10 cellular contexts compared by ENCODE assay signal in the genomic region with DNA sequence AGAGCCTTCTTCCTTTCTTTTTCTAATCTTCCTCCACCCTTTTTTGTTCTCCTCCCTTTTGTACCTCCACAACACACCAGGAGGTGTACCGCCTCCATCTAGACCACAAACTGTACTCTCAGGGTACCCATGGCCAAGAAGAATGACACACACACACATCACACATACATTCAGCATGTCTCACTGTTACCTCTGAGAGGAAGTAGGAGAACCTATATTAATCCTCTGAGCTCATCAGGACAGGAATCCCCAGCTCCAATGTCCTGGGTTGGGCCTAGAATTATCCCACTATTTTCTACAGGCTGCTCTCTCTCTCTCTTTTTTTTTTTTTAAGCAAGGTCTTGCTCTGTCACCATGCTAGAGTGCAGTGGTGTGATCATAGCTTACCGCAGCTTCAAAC. TPM values are rescaled to one million over a fixed set of nuclear protein-coding genes. Genes with fewer than 3 reads are reported as not detected.
DNase-seq lines count a peak whose midpoint lies in the region; ATAC-seq, FAIRE-seq and TF ChIP-seq lines count a peak whose summit lies in the region.
"Had no signal": no experiment of that assay in that cellular context is flagged by ENCODE, and none has a peak within 500 bp of the region (broad histone marks: within the 10 kb centered on the region; RNA-seq: fewer than 3 reads in every experiment).

No MANE protein-coding gene starts in this region.

- peak; percentile 43 for FAIRE-seq in endothelial cell of umbilical vein (lab: Jason Lieb, UNC)

- ATAC-seq in DND-41 (ENCODE audit: insufficient read depth, low read depth), result peak; percentile 67
- no peak for ATAC-seq in HG03135 (IDR thresholded peaks at IDR 0.05; ENCODE audit: unreplicated experiment)

- no TSS peak for BruUV-seq in endothelial cell of umbilical vein (replicated peaks; lab: Mats Ljungman, UMichigan)

- H3K27me3 ChIP-seq in DND-41 (ENCODE audit: insufficient read depth, low read length, poor library complexity), result no peaks in the 10 kb centered on the region
- H3K27me3 ChIP-seq in endothelial cell of umbilical vein (ENCODE audit: control insufficient read depth in 2 of 2, insufficient read depth in 2 of 2, low read length in 2 of 2), result no peaks in the 10 kb centered on the region
- no peaks in the 10 kb centered on the region for H3K27me3 ChIP-seq in parathyroid adenoma (ENCODE audit: control insufficient read depth, insufficient read depth, low read length)

- CTCF ChIA-PET in endothelial cell of umbilical vein (lab: Charles Lee), result interaction anchor here (0.6 to 1.3 kb wide), 8 partner anchors 10 to 47 kb away, joined by 3 to 6 read pairs (median 3); partner anchors contain the start of gene ATP2B4

- peaks cover 94% of the 10 kb centered on the region for H3K79me2 ChIP-seq in DND-41 (ENCODE audit: insufficient read depth, low read length)
- no peaks in the 10 kb centered on the region for H3K79me2 ChIP-seq in endothelial cell of umbilical vein (ENCODE audit: control insufficient read depth, insufficient read depth, low read length)
- H3K79me2 ChIP-seq in parathyroid adenoma, result no peaks in the 10 kb centered on the region

- H2AFZ ChIP-seq in DND-41 (ENCODE audit: low read depth, low read length) (no peak overlapping the region), endothelial cell of umbilical vein (ENCODE audit: low read depth, low read length) (no peak overlapping the region), parathyroid adenoma (no peak overlapping the region)

- intact Hi-C loops in endothelial cell of umbilical vein (cut with micrococcal nuclease), result no loop called here

- no peak overlapping the region for H3K9ac ChIP-seq in DND-41 (ENCODE audit: low read depth, low read length)
- no peak overlapping the region for H3K9ac ChIP-seq in endothelial cell of umbilical vein (replicated peaks; ENCODE audit: extremely low read depth, insufficient read depth, low read length)
- H3K9ac ChIP-seq in parathyroid adenoma, result no peak overlapping the region

- H3K27ac ChIP-seq in DND-41 (ENCODE audit: low read length) (peak overlapping the region; percentile 45), endothelial cell of umbilical vein (ENCODE audit: insufficient read depth, low read depth, low read length) (peak overlapping the region; percentile 46), parathyroid adenoma (peak overlapping the region; percentile 24)

- dilution Hi-C loops in endothelial cell of umbilical vein (cut with MboI; ENCODE audit: extremely low pct_ligation_motif_present, low sequenced_read_pairs), result no loop called here

- peaks cover 45% of the 10 kb centered on the region for H4K20me1 ChIP-seq in DND-41 (ENCODE audit: insufficient read depth, low read length)
- H4K20me1 ChIP-seq in endothelial cell of umbilical vein (replicated peaks; ENCODE audit: control insufficient read depth, extremely low read depth, insufficient read depth, low read length), result no peaks in the 10 kb centered on the region

- TF ChIP-seq CTCF in DND-41 (IDR thresholded peaks at IDR 0.05; ENCODE audit: borderline replicate concordance, extremely low read depth, low read length, poor library complexity, severe bottlenecking) (no peak), endothelial cell of umbilical vein (IDR thresholded peaks at IDR 0.05; ENCODE audit: extremely low read depth in 1 of 2, insufficient read depth in 1 of 2, low read depth in 1 of 2, low read length in 2 of 2) (no peak), parathyroid adenoma (IDR thresholded peaks at IDR 0.05) (no peak)

- no peak for TF ChIP-seq POLR2A in endothelial cell of umbilical vein (IDR thresholded peaks at IDR 0.05; ENCODE audit: low read depth, low read length)

- DNase-seq in DND-41, result no peak
- peak; percentile 17 for DNase-seq in MV-4-11 (lab: John Stamatoyannopoulos, UW)
- peak; percentile 48 for DNase-seq in endothelial cell of umbilical vein (ENCODE audit: low read depth, low spot score)
- no peak for DNase-seq in AML-193 (lab: John Stamatoyannopoulos, UW)
- DNase-seq in middle frontal gyrus (ENCODE audit: extremely low spot score, low spot score), result no peak
- DNase-seq in NK-92 (lab: John Stamatoyannopoulos, UW; ENCODE audit: unreplicated experiment), result no peak
- DNase-seq: aorta, NCI-H446 treated with DMSO at 0.1 percent for 48 hours had no signal

- H3K9me3 ChIP-seq in DND-41 (ENCODE audit: insufficient read depth, low read length, severe bottlenecking) (no peaks in the 10 kb centered on the region), endothelial cell of umbilical vein (replicated peaks; ENCODE audit: control insufficient read depth, insufficient read depth, low read length) (no peaks in the 10 kb centered on the region), parathyroid adenoma (ENCODE audit: control insufficient read depth, low read length) (no peaks in the 10 kb centered on the region)

- H3K4me1 ChIP-seq in DND-41 (ENCODE audit: insufficient read depth, low read length) (peaks cover 12% of the 10 kb centered on the region), endothelial cell of umbilical vein (ENCODE audit: control insufficient read depth, extremely low read depth, insufficient read depth, low read length) (peaks cover 19% of the 10 kb centered on the region), parathyroid adenoma (no peaks in the 10 kb centered on the region)

- POLR2A ChIA-PET in endothelial cell of umbilical vein (lab: Charles Lee), result interaction anchor here (0.5 to 0.7 kb wide), 2 partner anchors 11 to 13 kb away, joined by 4 read pairs; no protein-coding TSS in a partner anchor

- H3K4me3 ChIP-seq in DND-41 (ENCODE audit: low read depth in 1 of 2, low read length in 2 of 2) (no peak overlapping the region), endothelial cell of umbilical vein (replicated peaks in 1 of 3; ENCODE audit: insufficient read depth in 1 of 3, low read depth in 1 of 3, low read length in 3 of 3) (no peak overlapping the region), parathyroid adenoma (ENCODE audit: low read depth, low read length) (no peak overlapping the region)

- peaks cover 35% of the 10 kb centered on the region for H3K36me3 ChIP-seq in DND-41 (ENCODE audit: insufficient read depth, low read length)
- H3K36me3 ChIP-seq in endothelial cell of umbilical vein (ENCODE audit: control insufficient read depth in 2 of 2, extremely low read depth in 1 of 2, insufficient read depth in 2 of 2, low read length in 2 of 2), result peaks cover 0 to 2% of the 10 kb centered on the region in 2 experiments
- H3K36me3 ChIP-seq in parathyroid adenoma (ENCODE audit: control insufficient read depth, insufficient read depth, low read length), result no peaks in the 10 kb centered on the region

- no peaks in the 10 kb centered on the region for H3K9me1 ChIP-seq in endothelial cell of umbilical vein (replicated peaks; ENCODE audit: control insufficient read depth, extremely low read depth, insufficient read depth, low read length)

- no peak overlapping the region for H3K4me2 ChIP-seq in DND-41 (ENCODE audit: insufficient read depth, low read length)
- H3K4me2 ChIP-seq in endothelial cell of umbilical vein (ENCODE audit: insufficient read depth, low read length), result no peak overlapping the region
- H3K4me2 ChIP-seq in parathyroid adenoma (ENCODE audit: low read length), result no peak overlapping the region

TF ChIP-seq in endothelial cell of umbilical vein, 7 proteins besides CTCF, POLR2A, EP300 and RAD21:
- TF ChIP-seq MYC (IDR thresholded peaks at IDR 0.05; ENCODE audit: low read depth, low read length), result no peak
- peak; percentile 75 for TF ChIP-seq FOS (IDR thresholded peaks at IDR 0.05; ENCODE audit: borderline replicate concordance, insufficient read depth, low read length)
- peak; percentile 47 for TF ChIP-seq JUN (IDR thresholded peaks at IDR 0.05; ENCODE audit: borderline replicate concordance, insufficient read depth, insufficient read length, low read depth)

RNA-seq across cellular contexts. Expression of gene ATP2B4, which starts 36.7 kb away (rescaled TPM):
- total RNA-seq in endothelial cell of umbilical vein, result 45.7 and 59.7 TPM in 2 replicates
- polyA plus RNA-seq in endothelial cell of umbilical vein, result 31.2 and 31.7 TPM in 2 replicates
- 25.8 and 28.6 TPM in 2 replicates for polyA plus RNA-seq in endothelial cell of umbilical vein (2011; cell fraction: cytosol; rRNA removed)
- 61.2 and 68.7 TPM in 2 replicates for polyA plus RNA-seq in endothelial cell of umbilical vein (2011; cell fraction: nucleus; rRNA removed)
- 42.2 and 49.4 TPM in 2 replicates for polyA plus RNA-seq in endothelial cell of umbilical vein (2012)
- 134 and 153 TPM in 2 replicates for polyA minus RNA-seq in endothelial cell of umbilical vein
- 57.6 TPM for polyA minus RNA-seq in endothelial cell of umbilical vein (2011; cell fraction: cytosol; rRNA and poly(A)+ RNA removed)
- 51.0 and 79.7 TPM in 2 replicates for polyA minus RNA-seq in endothelial cell of umbilical vein (2011; cell fraction: nucleus; rRNA and poly(A)+ RNA removed)

Comparison
In these comparisons a context has a peak if more than half of its experiments do, and no peak if none do; other contexts are left out.
1. DNase-seq: peak in MV-4-11 (single experiment) and endothelial cell of umbilical vein (single experiment); none in DND-41 (single experiment), AML-193 (0 of 2), middle frontal gyrus (single experiment) and NK-92 (single experiment).
2. Peak in every context shown above with its lines, with median percentiles within 50 percentile points of each other: H3K27ac ChIP-seq.